15 cellular contexts compared by ENCODE assay signal in genomic region chr2:32647180-32647651, GRCh38. TPM values are rescaled to one million over a fixed set of nuclear protein-coding genes. Genes with fewer than 3 reads are reported as not detected.
A peak's percentile ranks its signal among the peaks of the same experiment; 100 is the strongest.
DNase-seq lines count a peak whose midpoint lies in the region; ATAC-seq, FAIRE-seq and TF ChIP-seq lines count a peak whose summit lies in the region.
"Had no signal": no experiment of that assay in that cellular context is flagged by ENCODE, and none has a peak within 500 bp of the region (broad histone marks: within the 10 kb centered on the region; RNA-seq: fewer than 3 reads in every experiment).

No MANE protein-coding gene starts in this region.

- ATAC-seq in right cardiac atrium = peak; percentile 57 to 77
- ATAC-seq: activated CD8-positive, alpha-beta memory T cell treated with anti-CD3 and anti-CD28 coated beads, Interleukin-2, amount 10 ng/mL, durations not matched to agents 7 days and 5 days; gastrocnemius medialis had no signal

- peak overlapping the region; percentile 83 for H3K27ac Mint-ChIP-seq in chondrocyte (ENCODE audit: unreplicated experiment)
- H3K27ac Mint-ChIP-seq: activated CD8-positive, alpha-beta memory T cell treated with anti-CD3 and anti-CD28 coated beads, Interleukin-2, amount 10 ng/mL, durations not matched to agents 7 days and 5 days; activated naive CD4-positive, alpha-beta T cell treated with anti-CD3 and anti-CD28 coated beads, Interleukin-2, amount 50 U/mL, for 24 hours; dendritic cell treated with granulocyte-macrophage colony-stimulating factor and Interleukin-4, amounts not matched to agents 40 ng/mL and 50 ng/mL, for 4 days had no signal

- H3K9me3 ChIP-seq in right cardiac atrium (ENCODE audit: control insufficient read depth, low read length) = no peaks in the 10 kb centered on the region
- H3K9me3 ChIP-seq: BLaER1 treated with 17β-estradiol and CSF1 and Interleukin-3, amounts not matched to agents 10 nM and 100 nM; gastrocnemius medialis had no signal

- no peak overlapping the region for H3K4me3 ChIP-seq in right cardiac atrium (ENCODE audit: low read length)
- H3K4me3 ChIP-seq: BLaER1 treated with 17β-estradiol and CSF1 and Interleukin-3, amounts not matched to agents 10 nM and 100 nM; gastrocnemius medialis had no signal

- H3K4me1 Mint-ChIP-seq in chondrocyte (ENCODE audit: low read depth) = peaks cover 14% of the 10 kb centered on the region
- H3K4me1 Mint-ChIP-seq: activated CD8-positive, alpha-beta memory T cell treated with anti-CD3 and anti-CD28 coated beads, Interleukin-2, amount 10 ng/mL, durations not matched to agents 7 days and 5 days; activated naive CD4-positive, alpha-beta T cell treated with anti-CD3 and anti-CD28 coated beads, Interleukin-2, amount 50 U/mL, for 24 hours had no signal

- H3K4me1 ChIP-seq in right cardiac atrium (ENCODE audit: control insufficient read depth, insufficient read depth, low read length) = no peaks in the 10 kb centered on the region
- H3K4me1 ChIP-seq: BLaER1 treated with 17β-estradiol and CSF1 and Interleukin-3, amounts not matched to agents 10 nM and 100 nM; gastrocnemius medialis had no signal

- TF ChIP-seq CTCF in chondrocyte (IDR thresholded peaks at IDR 0.05) = no peak

- no peak for FAIRE-seq in urothelium cell line (lab: Jason Lieb, UNC)

- no peaks in the 10 kb centered on the region for H3K9me3 Mint-ChIP-seq in chondrocyte (ENCODE audit: low read depth)
- H3K9me3 Mint-ChIP-seq: activated naive CD4-positive, alpha-beta T cell treated with anti-CD3 and anti-CD28 coated beads, Interleukin-2, amount 50 U/mL, for 24 hours; dendritic cell treated with granulocyte-macrophage colony-stimulating factor and Interleukin-4, amounts not matched to agents 40 ng/mL and 50 ng/mL, for 4 days had no signal

- H3K27me3 Mint-ChIP-seq in chondrocyte (ENCODE audit: low read depth) = no peaks in the 10 kb centered on the region
- H3K27me3 Mint-ChIP-seq: activated CD8-positive, alpha-beta memory T cell treated with anti-CD3 and anti-CD28 coated beads, Interleukin-2, amount 10 ng/mL, durations not matched to agents 7 days and 5 days; activated naive CD4-positive, alpha-beta T cell treated with anti-CD3 and anti-CD28 coated beads, Interleukin-2, amount 50 U/mL, for 24 hours; dendritic cell treated with granulocyte-macrophage colony-stimulating factor and Interleukin-4, amounts not matched to agents 40 ng/mL and 50 ng/mL, for 4 days had no signal

- peaks cover 13% of the 10 kb centered on the region for H3K36me3 Mint-ChIP-seq in chondrocyte (ENCODE audit: low read depth)

- H3K4me3 Mint-ChIP-seq in chondrocyte (ENCODE audit: unreplicated experiment) = no peak overlapping the region
- H3K4me3 Mint-ChIP-seq: activated CD8-positive, alpha-beta memory T cell treated with anti-CD3 and anti-CD28 coated beads, Interleukin-2, amount 10 ng/mL, durations not matched to agents 7 days and 5 days; activated naive CD4-positive, alpha-beta T cell treated with anti-CD3 and anti-CD28 coated beads, Interleukin-2, amount 50 U/mL, for 24 hours; dendritic cell treated with granulocyte-macrophage colony-stimulating factor and Interleukin-4, amounts not matched to agents 40 ng/mL and 50 ng/mL, for 4 days had no signal

- peak overlapping the region; percentile 37 for H3K27ac ChIP-seq in right cardiac atrium (ENCODE audit: low read length)
- H3K27ac ChIP-seq: BLaER1 treated with 17β-estradiol and CSF1 and Interleukin-3, amounts not matched to agents 10 nM and 100 nM; gastrocnemius medialis had no signal

- DNase-seq in AG08396 (ENCODE audit: low spot score) (peak; percentile 16), LHCN-M2 (ENCODE audit: low read depth) (peak; percentile 13), chondrocyte (ENCODE audit: low spot score) (no peak), right cardiac atrium (no peak), NCI-H2029 (lab: John Stamatoyannopoulos, UW) (no peak), urothelium cell line (ENCODE audit: low spot score) (no peak), epidermal melanocyte (ENCODE audit: insufficient read length, low spot score) (no peak), NCI-H2107 treated with DMSO at 0.1 percent for 48 hours (lab: John Stamatoyannopoulos, UW; ENCODE audit: unreplicated experiment) (no peak)
- DNase-seq: activated CD8-positive, alpha-beta memory T cell treated with anti-CD3 and anti-CD28 coated beads, Interleukin-2, amount 10 ng/mL, durations not matched to agents 7 days and 5 days; gastrocnemius medialis; NK-92 treated with Interleukin-12 subunit alpha and Interleukin-12 subunit beta, amount 100 ng/mL, for 24 hours; stimulated activated CD4-positive, alpha-beta T cell treated with anti-CD3 and anti-CD28 coated beads, Interleukin-2, amount 100 ng/mL, for 48 hours had no signal

- H3K27me3 ChIP-seq in right cardiac atrium (ENCODE audit: control insufficient read depth, insufficient read depth) = no peaks in the 10 kb centered on the region
- H3K27me3 ChIP-seq: BLaER1 treated with 17β-estradiol and CSF1 and Interleukin-3, amounts not matched to agents 10 nM and 100 nM; gastrocnemius medialis had no signal

- intact Hi-C loops in right cardiac atrium (cut with DNase I) = no loop called here

- 65% methylated on average over 5 of the region's 5 CpGs for WGBS in right cardiac atrium

RNA-seq across cellular contexts. Expression of gene TTC27, which starts 19.4 kb away (rescaled TPM):
- total RNA-seq in LHCN-M2 (2014; rRNA removed) (21.1 and 21.5 TPM in 2 replicates), chondrocyte (13.5 to 17.8 TPM (median 13.5 TPM) in 3 replicates), right cardiac atrium (10 to 100 TPM in 2 of 4 donors, 1 to 10 TPM in 2; 6.5 to 10.3 (median 8.7) TPM)
- polyA plus RNA-seq in LHCN-M2 (2012) = 10.1 TPM
- polyA plus RNA-seq in right cardiac atrium = 5.0 TPM

Comparison
In these comparisons a context has a peak if more than half of its experiments do, and no peak if none do; other contexts are left out.
1. DNase-seq: peak in AG08396 (single experiment) and LHCN-M2 (single experiment); none in chondrocyte (single experiment), right cardiac atrium (0 of 3), NCI-H2029 (single experiment), urothelium cell line (single experiment), epidermal melanocyte (single experiment) and NCI-H2107 treated with DMSO at 0.1 percent for 48 hours (single experiment).